Comparison of ENCODE assay signal across 27 cellular contexts in the genomic region with DNA sequence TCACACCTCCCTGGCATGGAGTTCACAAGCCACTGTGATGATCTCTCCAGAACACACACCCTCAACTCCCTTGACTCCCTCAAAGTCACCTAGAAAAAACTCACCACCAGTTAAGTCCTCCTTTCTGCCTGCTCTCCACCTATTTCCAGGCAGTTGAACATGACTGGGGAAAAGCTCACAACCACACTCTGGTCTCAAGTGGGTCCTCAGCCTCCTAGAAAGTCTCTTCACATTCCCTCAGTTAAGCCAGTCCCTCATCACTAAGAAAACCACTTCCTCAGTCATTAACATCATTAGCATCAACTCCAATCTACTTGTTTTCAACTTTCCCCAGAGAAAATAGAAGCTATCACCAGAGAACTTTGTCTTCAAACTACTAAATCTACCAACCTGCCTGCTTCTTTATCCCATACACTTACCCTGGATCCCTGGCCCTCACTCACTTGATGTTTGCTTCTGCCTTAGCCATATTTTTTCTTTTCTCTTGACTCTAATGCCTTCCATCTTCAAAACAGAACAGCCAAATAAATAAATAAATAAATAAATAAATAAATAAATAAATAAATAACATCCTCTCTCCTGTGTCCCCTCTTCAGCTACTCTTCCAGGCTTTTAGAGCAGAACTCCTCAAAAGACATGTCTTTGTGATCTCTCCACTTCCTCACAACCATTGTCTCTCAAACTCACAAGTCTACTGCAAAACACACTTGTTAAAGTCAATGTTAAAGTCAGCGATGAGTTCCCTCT.
"Had no signal": no experiment of that assay in that cellular context is flagged by ENCODE, and none has a peak within 500 bp of the region (broad histone marks: within the 10 kb centered on the region; RNA-seq: fewer than 3 reads in every experiment).

No MANE protein-coding gene starts in this region.

- H3K4me1 ChIP-seq: left ventricle myocardium inferior, right atrium auricular region, right lobe of liver, stomach, vagina had no signal

- FAIRE-seq: islet of Langerhans, kidney had no signal

- ATAC-seq: left colon; mucosa of descending colon; naive thymus-derived CD4-positive, alpha-beta T cell; natural killer cell treated with Interleukin-12 subunit alpha and Interleukin-12 subunit beta and Interleukin-15 and Interleukin-18, amount 100 ng/mL, for 72 hours; right lobe of liver; stimulated activated naive B cell treated with anti-CD40 and anti-IgM and Interleukin-4, amounts not matched to agents 10 μg/mL and 1 μg/mL and 100 μg/mL, for 72 hours; stimulated activated naive CD8-positive, alpha-beta T cell treated with anti-CD3 and anti-CD28 coated beads, Interleukin-15, Interleukin-2, amounts not matched to agents 100 U/mL and 50 U/mL, for 24 hours had no signal

- H3K4me3 ChIP-seq: left ventricle myocardium inferior, mucosa of descending colon, ovary, right atrium auricular region, right lobe of liver, smooth muscle cell, stomach, thoracic aorta, tibial nerve, vagina had no signal

- H3K36me3 ChIP-seq: left ventricle myocardium inferior, ovary, right atrium auricular region, right lobe of liver, stomach, thoracic aorta, tibial nerve, vagina had no signal

- H3K27ac ChIP-seq: left ventricle myocardium inferior, ovary, right atrium auricular region, right lobe of liver, stomach, thoracic aorta, tibial nerve, vagina had no signal

- DNase-seq: hypothalamus; immature natural killer cell; kidney; left colon; left ventricle myocardium inferior; midbrain; mucosa of descending colon; naive thymus-derived CD4-positive, alpha-beta T cell; ovary; right lobe of liver; stimulated activated CD4-positive, alpha-beta T cell treated with anti-CD3 and anti-CD28 coated beads, Interleukin-1b, Interleukin-23, amount 100 ng/mL, for 48 hours; stimulated activated CD4-positive, alpha-beta T cell treated with anti-CD3 and anti-CD28 coated beads, Interleukin-2, amount 100 ng/mL, for 48 hours; stimulated activated CD4-positive, alpha-beta T cell treated with anti-CD3 and anti-CD28 coated beads, Interleukin-4, amount 100 ng/mL, for 4 hours; stimulated activated CD8-positive, alpha-beta memory T cell treated with anti-CD3 and anti-CD28 coated beads, Interleukin-4, amount 100 ng/mL, for 48 hours; stimulated activated naive B cell treated with anti-CD40 and anti-IgM and Interleukin-4, amounts not matched to agents 10 μg/mL and 1 μg/mL and 100 μg/mL, for 72 hours; stimulated activated naive CD8-positive, alpha-beta T cell treated with anti-CD3 and anti-CD28 coated beads, Interleukin-15, Interleukin-2, amounts not matched to agents 100 U/mL and 50 U/mL, for 24 hours; stomach had no signal

- H3K27me3 ChIP-seq: ovary, right atrium auricular region, right lobe of liver, stomach, tibial nerve, vagina had no signal

- H3K27me3 Mint-ChIP-seq: naive thymus-derived CD4-positive, alpha-beta T cell; natural killer cell treated with Interleukin-12 subunit alpha and Interleukin-12 subunit beta and Interleukin-15 and Interleukin-18, amount 100 ng/mL, for 72 hours; progenitor cell of endocrine pancreas; stimulated activated naive B cell treated with anti-CD40 and anti-IgM and Interleukin-4, amounts not matched to agents 10 μg/mL and 1 μg/mL and 100 μg/mL, for 72 hours; type B pancreatic cell had no signal

- H3K9me3 Mint-ChIP-seq: memory B cell; natural killer cell treated with Interleukin-12 subunit alpha and Interleukin-12 subunit beta and Interleukin-15 and Interleukin-18, amount 100 ng/mL, for 72 hours; stimulated activated naive B cell treated with anti-CD40 and anti-IgM and Interleukin-4, amounts not matched to agents 10 μg/mL and 1 μg/mL and 100 μg/mL, for 72 hours; type B pancreatic cell had no signal

- H3K9me3 ChIP-seq: left ventricle myocardium inferior, mucosa of descending colon, ovary, right atrium auricular region, right lobe of liver, stomach, thoracic aorta, tibial nerve, vagina had no signal

- H3K4me1 Mint-ChIP-seq: immature natural killer cell; memory B cell; naive thymus-derived CD4-positive, alpha-beta T cell; stimulated activated naive B cell treated with anti-CD40 and anti-IgM and Interleukin-4, amounts not matched to agents 10 μg/mL and 1 μg/mL and 100 μg/mL, for 72 hours had no signal

- H3K4me3 Mint-ChIP-seq: immature natural killer cell; memory B cell; naive thymus-derived CD4-positive, alpha-beta T cell; natural killer cell treated with Interleukin-12 subunit alpha and Interleukin-12 subunit beta and Interleukin-15 and Interleukin-18, amount 100 ng/mL, for 72 hours; stimulated activated naive B cell treated with anti-CD40 and anti-IgM and Interleukin-4, amounts not matched to agents 10 μg/mL and 1 μg/mL and 100 μg/mL, for 72 hours; type B pancreatic cell had no signal

- H3K4me2 ChIP-seq: smooth muscle cell had no signal

- H3K36me3 Mint-ChIP-seq: immature natural killer cell; memory B cell; naive thymus-derived CD4-positive, alpha-beta T cell; natural killer cell treated with Interleukin-12 subunit alpha and Interleukin-12 subunit beta and Interleukin-15 and Interleukin-18, amount 100 ng/mL, for 72 hours; stimulated activated naive B cell treated with anti-CD40 and anti-IgM and Interleukin-4, amounts not matched to agents 10 μg/mL and 1 μg/mL and 100 μg/mL, for 72 hours; type B pancreatic cell had no signal

- H3K27ac Mint-ChIP-seq: immature natural killer cell; memory B cell; naive thymus-derived CD4-positive, alpha-beta T cell; natural killer cell treated with Interleukin-12 subunit alpha and Interleukin-12 subunit beta and Interleukin-15 and Interleukin-18, amount 100 ng/mL, for 72 hours; progenitor cell of endocrine pancreas; stimulated activated naive B cell treated with anti-CD40 and anti-IgM and Interleukin-4, amounts not matched to agents 10 μg/mL and 1 μg/mL and 100 μg/mL, for 72 hours; type B pancreatic cell had no signal
